ENCODE assay signal across 8 cellular contexts in the genomic region with DNA sequence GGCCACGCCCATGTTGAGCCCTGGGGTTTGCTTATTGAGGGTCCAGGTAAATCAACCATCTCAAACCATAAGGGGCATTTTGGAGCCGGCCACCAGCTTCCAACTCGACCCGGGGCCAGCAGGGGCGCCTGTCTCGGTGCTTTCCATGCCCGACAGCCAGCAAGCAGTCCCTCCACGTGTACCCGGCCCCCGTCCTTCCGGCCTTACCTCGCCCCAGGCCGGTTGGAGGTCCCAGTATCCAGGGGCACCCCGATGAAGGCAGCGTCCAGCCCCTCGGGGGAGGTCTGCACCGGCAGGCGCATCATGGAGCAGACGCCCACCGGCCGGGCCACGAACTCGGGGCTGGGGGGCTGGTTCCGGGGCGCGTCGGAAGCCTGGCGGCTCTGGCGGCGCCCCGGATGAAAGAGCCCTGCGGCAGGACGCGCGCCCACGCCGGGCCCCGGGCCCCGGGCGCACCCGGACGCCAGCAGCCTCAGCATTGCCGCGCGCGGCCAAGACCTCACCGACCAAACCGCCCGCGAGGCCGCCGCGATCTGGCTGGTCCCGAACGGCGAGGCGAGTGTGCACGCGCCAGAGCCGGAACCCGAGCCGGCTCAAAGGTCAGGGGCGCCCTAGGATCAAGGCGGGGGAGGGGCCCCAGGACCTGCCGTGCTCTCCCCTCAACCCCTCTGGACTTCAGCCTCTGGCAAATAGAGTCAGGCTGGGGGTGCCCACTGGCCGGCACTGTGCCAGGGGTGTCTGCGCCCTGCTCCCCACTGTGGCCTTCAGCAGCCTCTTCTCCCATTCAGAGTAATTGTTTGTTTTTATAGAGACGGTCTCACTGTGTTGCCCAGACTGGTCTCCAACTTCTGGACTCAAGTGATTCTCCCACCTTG. TPM values are rescaled to one million over a fixed set of nuclear protein-coding genes. Genes with fewer than 3 reads are reported as not detected.
DNase-seq lines count a peak whose midpoint lies in the region; ATAC-seq, FAIRE-seq and TF ChIP-seq lines count a peak whose summit lies in the region.

A gene with protein sequence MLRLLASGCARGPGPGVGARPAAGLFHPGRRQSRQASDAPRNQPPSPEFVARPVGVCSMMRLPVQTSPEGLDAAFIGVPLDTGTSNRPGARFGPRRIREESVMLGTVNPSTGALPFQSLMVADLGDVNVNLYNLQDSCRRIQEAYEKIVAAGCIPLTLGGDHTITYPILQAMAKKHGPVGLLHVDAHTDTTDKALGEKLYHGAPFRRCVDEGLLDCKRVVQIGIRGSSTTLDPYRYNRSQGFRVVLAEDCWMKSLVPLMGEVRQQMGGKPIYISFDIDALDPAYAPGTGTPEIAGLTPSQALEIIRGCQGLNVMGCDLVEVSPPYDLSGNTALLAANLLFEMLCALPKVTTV (minus strand): TSS at position 563 of the 875 bp plus-strand sequence. CDS start 84 bp downstream, at position 479.

- peak within 1 kb of the TSS; percentile 98 for H4K8ac ChIP-seq in H1 (ENCODE audit: extremely low read depth, insufficient read depth, low read length)

- no peaks in the 10 kb centered on the region for H3K79me1 ChIP-seq in H1 (ENCODE audit: low read depth, low read length)

- peak within 1 kb of the TSS; percentile 71; the same call in 1 of the 2 replicates for H3K18ac ChIP-seq in H1 (ENCODE audit: extremely low read depth, low read length)

- POLR2A ChIA-PET in H1 (lab: Charles Lee; ENCODE audit: partially characterized antibody) = interaction anchor here (0.6 to 2.1 kb wide), 13 partner anchors 8 to 321 kb away, joined by 3 to 12 read pairs (median 4); no protein-coding TSS in a partner anchor

- CTCF ChIA-PET in H1 (lab: Charles Lee; ENCODE audit: partially characterized antibody) = interaction anchor here (0.6 to 4.1 kb wide), 2 partner anchors 10 to 268 kb away, joined by 3 to 19 read pairs; no protein-coding TSS in a partner anchor

- H4K20me1 ChIP-seq in Karpas-422 (ENCODE audit: insufficient read depth, low read depth, low read length) (no peaks in the 10 kb centered on the region), H1 (replicated peaks in 1 of 2; ENCODE audit: control insufficient read depth in 1 of 2, insufficient read depth in 2 of 2, low read length in 2 of 2) (peaks cover 0 to 2% of the 10 kb centered on the region in 2 experiments)

- peak; percentile 63 to 75 for TF ChIP-seq POLR2A in H1 (IDR thresholded peaks at IDR 0.05; ENCODE audit: control extremely low read depth in 1 of 2, low read depth in 2 of 2, low read length in 2 of 2)
- TF ChIP-seq POLR2A in stomach (IDR thresholded peaks at IDR 0.05) = no peak

- H2BK12ac ChIP-seq in H1 (ENCODE audit: low read depth, low read length) = no peak within 1 kb of the TSS

- intact Hi-C loops in stomach (cut with DNase I; ENCODE audit: low total_unique reads) = no loop called here

- WGBS in H1 (ENCODE audit: extremely low coverage in 1 of 2, insufficient coverage in 1 of 2, insufficient read length in 1 of 2, insufficient replicate concordance in 2 of 2, low coverage in 1 of 2, low lambda C conversion rate in 2 of 2, missing lambda C conversion rate in 1 of 2), 2 experiments = 6% methylated on average over 61 of the region's 68 CpGs; no CpG with 5 or more reads in 1 of the 2 experiments
- WGBS in stomach, 5 donors = 2 to 3% (median 3%) methylated on average over 10 to 68 of the region's 68 CpGs

- TF ChIP-seq CTCF in H1 (IDR thresholded peaks at IDR 0.05; ENCODE audit: control extremely low read depth in 1 of 3, insufficient read depth in 1 of 3, low read depth in 1 of 3, low read length in 3 of 3) = peak; percentile 51 to 65 (median 56)
- peak in 1 of 7 experiments; percentile 26 for TF ChIP-seq CTCF in stomach (IDR thresholded peaks at IDR 0.05)

- H3K27me3 ChIP-seq in Karpas-422 (ENCODE audit: low read length) = no peaks in the 10 kb centered on the region
- no peaks in the 10 kb centered on the region for H3K27me3 ChIP-seq in H1 (replicated peaks in 1 of 4; ENCODE audit: control insufficient read depth in 3 of 4, extremely low read depth in 1 of 4, insufficient read depth in 3 of 4, low read length in 3 of 4)
- peaks cover 0 to 13% (median 0%) of the 10 kb centered on the region in 3 donors for H3K27me3 ChIP-seq in stomach

- H3K23me2 ChIP-seq in H1 (ENCODE audit: low read depth, low read length) = peaks cover 2% of the 10 kb centered on the region; the same call in 1 of the 2 replicates

- no peak within 1 kb of the TSS for H2BK20ac ChIP-seq in H1 (ENCODE audit: low read length)

- DNase-seq in ACHN (peak; percentile 48), Karpas-422 (peak; percentile 80), H1 (ENCODE audit: low read depth in 1 of 2, low spot score in 2 of 2) (peak; percentile 76 to 89), myocyte (ENCODE audit: low read depth) (peak; percentile 45), stomach (peak; percentile 43), urothelium cell line (ENCODE audit: low spot score) (no peak)
- peak; percentile 72 to 77 for DNase-seq in activated CD4-positive, alpha-beta T cell treated with anti-CD3 and anti-CD28 coated beads, Interleukin-2, amount 50 U/mL, for 48 hours

- peak within 1 kb of the TSS; percentile 79 for H3K9ac ChIP-seq in Karpas-422 (ENCODE audit: low read length)
- peak within 1 kb of the TSS in 3 of 4 experiments; percentile 69 to 76 (median 71); a peak in 5 of 7 replicates for H3K9ac ChIP-seq in H1 (replicated peaks in 1 of 4; ENCODE audit: extremely low read depth in 1 of 4, low read depth in 3 of 4, low read length in 3 of 4)

- peak within 1 kb of the TSS; percentile 30 for H3K56ac ChIP-seq in H1 (replicated peaks; ENCODE audit: insufficient read length, low read depth, low read length)

- H3K27ac ChIP-seq in Karpas-422 (ENCODE audit: low read length) = peak within 1 kb of the TSS; percentile 52
- peak within 1 kb of the TSS; percentile 20; the same call in 1 of the 2 replicates for H3K27ac ChIP-seq in H1 (ENCODE audit: low read depth, low read length)
- H3K27ac ChIP-seq in stomach = peak within 1 kb of the TSS in 3 of 5 donors; percentile 10 to 61 (median 54)

- no peak within 1 kb of the TSS for H3K23ac ChIP-seq in H1 (ENCODE audit: insufficient read length)

- H3K79me2 ChIP-seq in Karpas-422 (ENCODE audit: low read length) = no peaks in the 10 kb centered on the region
- no peaks in the 10 kb centered on the region for H3K79me2 ChIP-seq in H1 (ENCODE audit: control insufficient read depth in 1 of 2, insufficient read depth in 2 of 2, low read length in 2 of 2)

- no peaks in the 10 kb centered on the region for H3K9me2 ChIP-seq in Karpas-422 (replicated peaks; ENCODE audit: insufficient read depth, low read length)

- no peaks in the 10 kb centered on the region for H3K36me3 ChIP-seq in Karpas-422 (ENCODE audit: insufficient read depth, low read length)
- H3K36me3 ChIP-seq in H1 (ENCODE audit: control insufficient read depth in 2 of 4, insufficient read depth in 4 of 4, low read length in 3 of 4) = no peaks in the 10 kb centered on the region
- H3K36me3 ChIP-seq in stomach = no peaks in the 10 kb centered on the region

- no peak for FAIRE-seq in H1 (lab: Jason Lieb, UNC)
- no peak for FAIRE-seq in urothelium cell line (lab: Jason Lieb, UNC)

- H2BK5ac ChIP-seq in H1 (ENCODE audit: low read depth, low read length) = 0 out of 2 replicates have a peak within 1 kb of the TSS, but pooled peaks have one; percentile 35

- H3K4me3 ChIP-seq in Karpas-422 (ENCODE audit: low read length) (peak within 1 kb of the TSS; percentile 71), H1 (ENCODE audit: extremely low read depth in 1 of 4, insufficient read depth in 2 of 4, low read depth in 3 of 4, low read length in 4 of 4) (peak within 1 kb of the TSS; percentile 32 to 67 (median 52)), stomach (peak within 1 kb of the TSS; percentile 44 to 68 (median 60))

- in situ Hi-C loops in ACHN (cut with HindIII; ENCODE audit: low pct_ligation_motif_present, low pct_unique_long_range_greater_than_20kb, low sequenced_read_pairs) = no loop called here

- peak; percentile 14 to 34; a peak in 2 of 4 replicates for TF ChIP-seq RAD21 in H1 (IDR thresholded peaks at IDR 0.05 in 1 of 2, conservative IDR thresholded peaks at IDR 0.05 in 1 of 2; ENCODE audit: low read depth in 2 of 2, low read length in 2 of 2)

- TF ChIP-seq EP300 in H1 (IDR thresholded peaks at IDR 0.05; ENCODE audit: borderline replicate concordance in 1 of 2, low read depth in 2 of 2, low read length in 2 of 2) = no peak
- no peak for TF ChIP-seq EP300 in stomach (IDR thresholded peaks at IDR 0.05)

- peaks cover 18% of the 10 kb centered on the region for H3K4me1 ChIP-seq in Karpas-422 (ENCODE audit: low read length)
- no peaks in the 10 kb centered on the region for H3K4me1 ChIP-seq in H1 (replicated peaks in 1 of 4; ENCODE audit: control insufficient read depth in 3 of 4, insufficient read depth in 4 of 4, low read length in 3 of 4)
- H3K4me1 ChIP-seq in stomach = peaks cover 7 to 16% (median 14%) of the 10 kb centered on the region in 4 donors

- H3K14ac ChIP-seq in H1 (ENCODE audit: insufficient read length) = no peak within 1 kb of the TSS

- H3K4ac ChIP-seq in H1 (replicated peaks; ENCODE audit: insufficient read length, low read depth, low read length) = peak within 1 kb of the TSS; percentile 69

- H2BK15ac ChIP-seq in H1 (ENCODE audit: low read length) = no peak within 1 kb of the TSS; the same call in 1 of the 2 replicates

- H2AK5ac ChIP-seq in H1 (ENCODE audit: low read depth, low read length) = no peak within 1 kb of the TSS

- peak within 1 kb of the TSS; percentile 43 for H2BK120ac ChIP-seq in H1 (replicated peaks; ENCODE audit: low read depth, low read length)

- H2AFZ ChIP-seq in Karpas-422 (ENCODE audit: low read length) (peak within 1 kb of the TSS; percentile 89), H1 (ENCODE audit: low read length) (peak within 1 kb of the TSS; percentile 19; the same call in 1 of the 2 replicates)

- H3K9me3 ChIP-seq in Karpas-422 (ENCODE audit: low read length) (no peaks in the 10 kb centered on the region), H1 (ENCODE audit: insufficient read depth in 2 of 2, low read depth in 1 of 2, low read length in 1 of 2) (no peaks in the 10 kb centered on the region), stomach (no peaks in the 10 kb centered on the region)

- H3K4me2 ChIP-seq in Karpas-422 (ENCODE audit: low read depth, low read length, poor library complexity, severe bottlenecking) (peak within 1 kb of the TSS; percentile 76), H1 (ENCODE audit: insufficient read depth in 1 of 2, low read depth in 2 of 2, low read length in 2 of 2) (peak within 1 kb of the TSS; percentile 17 to 71)

- peak; percentile 65 for ATAC-seq in GM18909 (IDR thresholded peaks at IDR 0.05; ENCODE audit: poor library complexity, unreplicated experiment)

- peak within 1 kb of the TSS; percentile 0 for H4K5ac ChIP-seq in H1 (ENCODE audit: insufficient read length, low read depth, low read length)

- H4K91ac ChIP-seq in H1 (replicated peaks; ENCODE audit: insufficient read length, low read length) = peak within 1 kb of the TSS; percentile 65

RNA-seq across cellular contexts. Expression of the gene that starts here (rescaled TPM):
- 3.3 and 8.6 TPM in 2 replicates for total RNA-seq in Karpas-422 (2014; rRNA removed; shearing (Covaris generic); ENCODE audit: low replicate concordance)
- total RNA-seq in H1 (2021; fragmentation: NEBNext Ultra II Directional; extraction: Animal tissue kit (Norgen Biotek cat#: 25700)) = 5.7 and 5.8 TPM in 2 replicates
- 3.7 and 4.5 TPM in 2 replicates for polyA plus RNA-seq in H1 (2011; rRNA removed)
- polyA plus RNA-seq in H1 (2011; cell fraction: cytosol; rRNA removed) = 4.4 TPM
- polyA plus RNA-seq in H1 (2011; cell fraction: nucleus; rRNA removed) = 4.6 TPM
- polyA plus RNA-seq in H1 (2012, experiment 1 of 2) = 4.5 to 5.1 TPM (median 4.9 TPM) in 4 replicates
- 5.0 TPM for polyA plus RNA-seq in H1 (2012, experiment 2 of 2)
- 3.1 TPM for polyA plus RNA-seq in H1 (2013, experiment 1 of 2)
- 3.3 TPM for polyA plus RNA-seq in H1 (2013, experiment 2 of 2)
- polyA minus RNA-seq in H1 (2011; rRNA and poly(A)+ RNA removed) = 4.4 and 4.8 TPM in 2 replicates
- polyA minus RNA-seq in H1 (2011; cell fraction: cytosol; rRNA and poly(A)+ RNA removed) = 4.2 TPM
- polyA minus RNA-seq in H1 (2011; cell fraction: nucleus; rRNA and poly(A)+ RNA removed) = 3.9 TPM
- 2.1 and 3.2 TPM in 2 replicates for total RNA-seq in myocyte
- polyA plus RNA-seq in myocyte (2012) = 0.52 TPM
- 1 to 10 TPM in 2 of 5 donors, under 1 TPM in 1, not detected in 2; 0.14 to 9.8 (median 4.6) TPM for total RNA-seq in stomach
- under 1 TPM; 0.35 to 0.56 (median 0.46) TPM for polyA plus RNA-seq in stomach

Comparison
In these comparisons a context has a peak if more than half of its experiments do, and no peak if none do; other contexts are left out.
1. POLR2A ChIP-seq: peak in H1 (2 of 2); none in stomach (0 of 4).
2. Peak in every context shown above with its lines, with median percentiles within 50 percentile points of each other: H3K27ac ChIP-seq and H3K4me3 ChIP-seq.